Comparison of ENCODE assay signal across 24 cellular contexts in genomic region chr1:191086910-191087309, GRCh38.
A peak's percentile ranks its signal among the peaks of the same experiment; 100 is the strongest.
DNase-seq lines count a peak whose midpoint lies in the region; ATAC-seq, FAIRE-seq and TF ChIP-seq lines count a peak whose summit lies in the region.
"Had no signal": no experiment of that assay in that cellular context is flagged by ENCODE, and none has a peak within 500 bp of the region (broad histone marks: within the 10 kb centered on the region; RNA-seq: fewer than 3 reads in every experiment).

No MANE protein-coding gene starts in this region.

- H3K9me3 ChIP-seq in K562 (replicated peaks; ENCODE audit: control insufficient read depth, insufficient read depth, low read depth, low read length), result no peaks in the 10 kb centered on the region
- H3K9me3 ChIP-seq in MM.1S (replicated peaks; ENCODE audit: insufficient read depth, low read length), result no peaks in the 10 kb centered on the region
- H3K9me3 ChIP-seq: A549, Caco-2 had no signal

- H3K9me2 ChIP-seq in MM.1S (replicated peaks; ENCODE audit: insufficient read depth, low read length), result no peaks in the 10 kb centered on the region

- H3K9me1 ChIP-seq in K562 (ENCODE audit: control insufficient read depth, insufficient read depth, low read length), result no peaks in the 10 kb centered on the region

- no TSS peak for BruUV-seq in K562 (replicated peaks; lab: Mats Ljungman, UMichigan)

- TF ChIP-seq CTCF in D721Med (IDR thresholded peaks at IDR 0.05; ENCODE audit: insufficient read depth, missing control alignments) (no peak), K562 (IDR thresholded peaks at IDR 0.05 in 2 of 3, conservative IDR thresholded peaks at IDR 0.05 in 1 of 3; ENCODE audit: insufficient read depth in 2 of 3, low read depth in 1 of 3, low read length in 3 of 3) (no peak), MM.1S (IDR thresholded peaks at IDR 0.05; ENCODE audit: low read length) (no peak)

- TF ChIP-seq EP300 in K562 (IDR thresholded peaks at IDR 0.05; ENCODE audit: low read length), result no peak

- POLR2A ChIA-PET in K562 (lab: Yijun Ruan, JAX), result no interaction called here

- TF ChIP-seq RAD21 in K562 (CRISPR knock-in tag; conservative IDR thresholded peaks at IDR 0.05 in 1 of 2, IDR thresholded peaks at IDR 0.05 in 1 of 2), result no peak

- CTCF ChIA-PET in K562 (lab: Yijun Ruan, JAX; ENCODE audit: low intra/inter-chr PET ratio), result no interaction called here

- TF ChIP-seq POLR2A in K562 (conservative IDR thresholded peaks at IDR 0.05), result no peak

- peak; percentile 9 for DNase-seq in NCI-H2171 treated with DMSO at 0.1 percent for 48 hours (lab: John Stamatoyannopoulos, UW)
- no peak for DNase-seq in NCI-H2171 (lab: John Stamatoyannopoulos, UW)
- DNase-seq in D721Med (ENCODE audit: insufficient read length, low spot score), result no peak
- DNase-seq in K562 (ENCODE audit: extremely low read depth in 1 of 4, low spot score in 3 of 4), result no peak
- DNase-seq in MM.1S, result no peak
- DNase-seq: AML-193; Caco-2; Calu3; CD4-positive, alpha-beta T cell; CD8-positive, alpha-beta T cell; DMS 273 treated with DMSO at 0.1 percent for 48 hours; DMS153; DMS53; DMS79; DND-41; EL; GDM1 had no signal

- H3K4me2 ChIP-seq in K562 (ENCODE audit: insufficient read depth, low read length) (no peak overlapping the region), MM.1S (ENCODE audit: low read depth, low read length) (no peak overlapping the region)
- H3K4me2 ChIP-seq: A549; BLaER1 treated with 17β-estradiol and CSF1 and Interleukin-3, amounts not matched to agents 10 nM and 100 nM had no signal

- no peak for ATAC-seq in K562
- ATAC-seq: A549; CD8-positive, alpha-beta T cell; GM12878 had no signal

- H3K9ac ChIP-seq in K562 (ENCODE audit: insufficient read depth in 1 of 2, low read depth in 2 of 2, low read length in 2 of 2), result no peak overlapping the region
- no peak overlapping the region for H3K9ac ChIP-seq in MM.1S (ENCODE audit: low read length)
- H3K9ac ChIP-seq: BLaER1 treated with 17β-estradiol and CSF1 and Interleukin-3, amounts not matched to agents 10 nM and 100 nM had no signal

- H3K79me2 ChIP-seq in K562 (ENCODE audit: control insufficient read depth, insufficient read depth, low read length) (no peaks in the 10 kb centered on the region), MM.1S (ENCODE audit: low read length) (no peaks in the 10 kb centered on the region)

- FAIRE-seq in D721Med (lab: Jason Lieb, UNC) (peak; percentile 95), K562 (lab: Jason Lieb, UNC) (no peak)
- FAIRE-seq: GM12878, GM12892, GM18507 had no signal

- in situ Hi-C loops in K562 (cut with MboI), result no loop called here

- H3K27me3 ChIP-seq in K562 (ENCODE audit: control insufficient read depth in 2 of 2, insufficient read depth in 2 of 2, low read length in 2 of 2) (no peaks in the 10 kb centered on the region), MM.1S (replicated peaks; ENCODE audit: insufficient read depth, low read length) (no peaks in the 10 kb centered on the region)
- H3K27me3 ChIP-seq: BLaER1 treated with 17β-estradiol and CSF1 and Interleukin-3, amounts not matched to agents 10 nM and 100 nM had no signal

- H3F3A ChIP-seq in MM.1S (ENCODE audit: insufficient read depth, low read length), result no peaks in the 10 kb centered on the region

- intact Hi-C loops in K562 (cut with micrococcal nuclease), result no loop called here

- H4K20me1 ChIP-seq in K562 (replicated peaks; ENCODE audit: control insufficient read depth, insufficient read depth, low read length), result no peaks in the 10 kb centered on the region
- H4K20me1 ChIP-seq in MM.1S (ENCODE audit: insufficient read depth, low read length), result no peaks in the 10 kb centered on the region
- H4K20me1 ChIP-seq: BLaER1 treated with 17β-estradiol and CSF1 and Interleukin-3, amounts not matched to agents 10 nM and 100 nM had no signal

- H2AFZ ChIP-seq in K562 (ENCODE audit: low read depth, low read length) (no peak overlapping the region), MM.1S (ENCODE audit: low read length) (no peak overlapping the region)

- H3K4me1 ChIP-seq in K562 (replicated peaks in 1 of 2; ENCODE audit: control insufficient read depth in 2 of 2, insufficient read depth in 2 of 2, low read length in 2 of 2) (no peaks in the 10 kb centered on the region), MM.1S (ENCODE audit: low read length) (no peaks in the 10 kb centered on the region)
- H3K4me1 ChIP-seq: A549, Caco-2 had no signal

- H3K4me3 ChIP-seq in K562, result no peak overlapping the region
- H3K4me3 ChIP-seq in MM.1S (ENCODE audit: low read length), result no peak overlapping the region
- H3K4me3 ChIP-seq: A549; BLaER1 treated with 17β-estradiol and CSF1 and Interleukin-3, amounts not matched to agents 10 nM and 100 nM; GM12878 had no signal

- H3K27ac ChIP-seq in K562 (ENCODE audit: extremely low read depth, low read depth, low read length) (no peak overlapping the region), MM.1S (ENCODE audit: low read length) (no peak overlapping the region)
- H3K27ac ChIP-seq: 22Rv1; A549; BLaER1 treated with 17β-estradiol and CSF1 and Interleukin-3, amounts not matched to agents 10 nM and 100 nM; C4-2B had no signal

- H3K36me3 ChIP-seq in K562 (ENCODE audit: control insufficient read depth, insufficient read depth, low read length), result no peaks in the 10 kb centered on the region
- no peaks in the 10 kb centered on the region for H3K36me3 ChIP-seq in MM.1S (replicated peaks; ENCODE audit: insufficient read depth, low read length)
- H3K36me3 ChIP-seq: BLaER1 treated with 17β-estradiol and CSF1 and Interleukin-3, amounts not matched to agents 10 nM and 100 nM had no signal

- 4% methylated on average over 2 of the region's 2 CpGs for WGBS in K562 (ENCODE audit: insufficient coverage, low coverage, missing lambda C conversion rate)

TF ChIP-seq in K562, 482 proteins besides CTCF, POLR2A, EP300 and RAD21:
- TF ChIP-seq, protein P1, sequence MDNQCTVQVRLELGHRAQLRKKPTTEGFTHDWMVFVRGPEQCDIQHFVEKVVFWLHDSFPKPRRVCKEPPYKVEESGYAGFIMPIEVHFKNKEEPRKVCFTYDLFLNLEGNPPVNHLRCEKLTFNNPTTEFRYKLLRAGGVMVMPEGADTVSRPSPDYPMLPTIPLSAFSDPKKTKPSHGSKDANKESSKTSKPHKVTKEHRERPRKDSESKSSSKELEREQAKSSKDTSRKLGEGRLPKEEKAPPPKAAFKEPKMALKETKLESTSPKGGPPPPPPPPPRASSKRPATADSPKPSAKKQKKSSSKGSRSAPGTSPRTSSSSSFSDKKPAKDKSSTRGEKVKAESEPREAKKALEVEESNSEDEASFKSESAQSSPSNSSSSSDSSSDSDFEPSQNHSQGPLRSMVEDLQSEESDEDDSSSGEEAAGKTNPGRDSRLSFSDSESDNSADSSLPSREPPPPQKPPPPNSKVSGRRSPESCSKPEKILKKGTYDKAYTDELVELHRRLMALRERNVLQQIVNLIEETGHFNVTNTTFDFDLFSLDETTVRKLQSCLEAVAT (IDR thresholded peaks at IDR 0.05), result no peak
- TF ChIP-seq ZNF232 (CRISPR knock-in tag; IDR thresholded peaks at IDR 0.05), result no peak
- no peak for TF ChIP-seq PHF20 (IDR thresholded peaks at IDR 0.05; ENCODE audit: partially characterized antibody)
- no peak for TF ChIP-seq SMAD2 (IDR thresholded peaks at IDR 0.05; ENCODE audit: low read depth, low read length)
- TF ChIP-seq HNRNPLL (IDR thresholded peaks at IDR 0.05; ENCODE audit: low read depth, low read length, poor library complexity, severe bottlenecking), result no peak
- no peak for TF ChIP-seq SMAD1 (IDR thresholded peaks at IDR 0.05; ENCODE audit: low read depth, low read length, partially characterized antibody)
- TF ChIP-seq CEBPG (CRISPR knock-in tag; IDR thresholded peaks at IDR 0.05), result no peak
- peak in 1 of 2 experiments; percentile 61; a peak in 1 of 4 replicates for TF ChIP-seq CEBPG (tag; conservative IDR thresholded peaks at IDR 0.05 in 1 of 2, IDR thresholded peaks at IDR 0.05 in 1 of 2)
- no peak for TF ChIP-seq KHSRP (IDR thresholded peaks at IDR 0.05)
- TF ChIP-seq MAX (CRISPR knock-in tag; IDR thresholded peaks at IDR 0.05), result no peak
- peak; percentile 67 for TF ChIP-seq CEBPB (tag; IDR thresholded peaks at IDR 0.05)
- no peak for TF ChIP-seq RFX5 (IDR thresholded peaks at IDR 0.05; ENCODE audit: low read depth, low read length)
- no peak for TF ChIP-seq NCOR1 (IDR thresholded peaks at IDR 0.05)
